Comparison of ENCODE assay signal across 8 cellular contexts in genomic region chr7:47979145-47979831, GRCh38.
DNase-seq lines count a peak whose midpoint lies in the region; ATAC-seq and TF ChIP-seq lines count a peak whose summit lies in the region.

HUS1 (minus strand) TSS chr7:47979615; CDS start chr7:47979519, 96 bp downstream.

- H3K27ac ChIP-seq in caudate nucleus (ENCODE audit: low read depth, low read length): peak within 1 kb of the TSS; percentile 87

- peak; percentile 99 for ATAC-seq in GM19023 (IDR thresholded peaks at IDR 0.05; ENCODE audit: unreplicated experiment)
- ATAC-seq in HG03196 (IDR thresholded peaks at IDR 0.05; ENCODE audit: unreplicated experiment): peak; percentile 99

- no peak for TF ChIP-seq CTCF in AG09319 (IDR thresholded peaks at IDR 0.05; ENCODE audit: low read depth, low read length)

- peak; percentile 65 for DNase-seq in AG09319 (ENCODE audit: extremely low read depth, low read depth)
- DNase-seq in NCI-H345 treated with DMSO at 0.1 percent for 48 hours (lab: John Stamatoyannopoulos, UW; ENCODE audit: unreplicated experiment): peak; percentile 82
- peak; percentile 85 to 93 (median 89) for DNase-seq in activated CD4-positive, CD25-positive, alpha-beta regulatory T cell (lab: John Stamatoyannopoulos, UW)
- peak; percentile 32 to 94 (median 83) for DNase-seq in caudate nucleus (lab: John Stamatoyannopoulos, UW)
- peak; percentile 92 for DNase-seq in inferior parietal cortex (ENCODE audit: extremely low spot score)
- peak; percentile 83 to 89 for DNase-seq in stimulated activated CD4-positive, alpha-beta T cell treated with anti-CD3 and anti-CD28 coated beads, Interleukin-12 subunit alpha, Interleukin-12 subunit beta, amount 100 ng/mL, for 24 hours (ENCODE audit: low read depth in 2 of 2)

Comparison
In these comparisons a context has a peak if more than half of its experiments do, and no peak if none do; other contexts are left out.
1. Peak in every context shown above with its lines: DNase-seq, ATAC-seq and H3K27ac ChIP-seq.